Comparison of ENCODE assay signal across 1 cellular context in the genomic region with DNA sequence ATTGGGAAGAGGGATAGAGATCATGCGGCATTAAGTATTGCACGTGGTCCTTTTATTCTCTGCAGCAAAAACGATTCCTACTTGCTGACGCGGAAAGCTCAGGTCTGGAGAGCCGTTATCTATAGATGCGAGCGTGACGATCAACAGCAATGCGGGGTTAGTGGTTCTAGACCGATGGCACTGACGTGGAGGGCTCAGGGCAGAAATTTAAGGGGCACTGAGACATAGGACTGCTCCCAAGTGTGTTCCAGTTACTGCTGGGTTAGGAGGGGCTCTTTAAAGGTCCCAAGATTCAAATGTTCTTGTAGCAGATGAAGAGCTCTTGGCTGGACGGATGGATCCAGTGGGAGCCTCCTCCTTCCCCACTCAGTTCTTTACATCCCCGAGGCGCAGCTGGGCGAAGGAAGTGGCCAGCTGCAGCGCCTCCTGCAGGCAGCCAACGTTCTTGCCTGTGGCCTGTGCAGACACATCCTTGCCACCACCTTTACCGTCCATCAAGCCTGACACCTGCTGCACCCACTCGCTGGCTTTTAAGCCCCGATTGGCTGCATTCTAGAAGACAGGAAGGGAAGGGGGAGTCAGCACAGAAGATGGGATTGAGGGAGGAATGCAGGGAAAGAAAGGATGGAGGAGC.
TF ChIP-seq lines count a peak whose summit lies in the region.

No MANE protein-coding gene starts in this region.

TF ChIP-seq in WTC11, 78 proteins besides CTCF, POLR2A, EP300 and RAD21 (continued from another document):
- TF ChIP-seq ZNF425 (CRISPR knock-in tag; conservative IDR thresholded peaks at IDR 0.05) = no peak
- no peak for TF ChIP-seq NFE2L1 (CRISPR knock-in tag; IDR thresholded peaks at IDR 0.05)
